10 cellular contexts compared by ENCODE assay signal in the genomic region with DNA sequence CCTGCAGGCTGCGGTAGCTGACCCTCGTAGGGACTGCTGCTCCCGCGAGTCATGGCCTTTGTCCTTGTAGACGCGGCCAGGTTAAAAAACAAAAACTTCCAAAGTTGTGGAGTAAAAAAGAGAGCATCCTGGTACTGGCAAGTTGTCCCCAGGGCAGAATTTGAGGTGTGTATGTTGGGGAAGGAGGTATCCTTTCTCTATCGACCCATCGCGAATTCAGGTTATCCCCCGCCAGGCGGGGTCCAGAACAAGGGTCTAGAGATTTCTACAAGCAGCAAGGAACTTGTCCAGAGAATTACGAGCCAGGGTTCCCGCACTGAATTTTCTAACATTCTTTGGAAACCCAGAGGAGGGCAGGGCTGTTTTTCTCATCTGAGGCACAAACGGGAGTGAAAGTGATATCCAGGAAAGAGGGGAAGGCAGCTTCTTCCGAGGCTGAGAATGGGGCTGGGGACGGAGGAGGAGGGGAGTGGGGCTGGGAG. TPM values are rescaled to one million over a fixed set of nuclear protein-coding genes. Genes with fewer than 3 reads are reported as not detected.
DNase-seq lines count a peak whose midpoint lies in the region; ATAC-seq, FAIRE-seq and TF ChIP-seq lines count a peak whose summit lies in the region.
"Had no signal": no experiment of that assay in that cellular context is flagged by ENCODE, and none has a peak within 500 bp of the region (broad histone marks: within the 10 kb centered on the region; RNA-seq: fewer than 3 reads in every experiment).

No MANE protein-coding gene starts in this region.

- no peak overlapping the region for H4K8ac ChIP-seq in H1 (ENCODE audit: extremely low read depth, insufficient read depth, low read length)

- no peak overlapping the region for H3K23ac ChIP-seq in H1 (ENCODE audit: insufficient read length)

- no peak overlapping the region for H3K14ac ChIP-seq in H1 (ENCODE audit: insufficient read length)

- FAIRE-seq in H1 (lab: Jason Lieb, UNC) (no peak), pancreas (lab: Jason Lieb, UNC) (no peak)

- H3K9me3 ChIP-seq in H1 (ENCODE audit: insufficient read depth in 2 of 2, low read depth in 1 of 2, low read length in 1 of 2) (no peaks in the 10 kb centered on the region), neural cell (ENCODE audit: low read length) (no peaks in the 10 kb centered on the region), pancreas (no peaks in the 10 kb centered on the region)

- H3K4ac ChIP-seq in H1 (replicated peaks; ENCODE audit: insufficient read length, low read depth, low read length), result no peak overlapping the region

- no peaks in the 10 kb centered on the region; the same call in 1 of the 2 replicates for H3K23me2 ChIP-seq in H1 (ENCODE audit: low read depth, low read length)

- DNase-seq in stimulated activated naive CD8-positive, alpha-beta T cell treated with anti-CD3 and anti-CD28 coated beads, Interleukin-15, amount 100 ng/mL, for 72 hours, result no peak
- no peak for DNase-seq in stimulated activated naive CD8-positive, alpha-beta T cell treated with anti-CD3 and anti-CD28 coated beads, Interleukin-15, Interleukin-2, amounts not matched to agents 100 U/mL and 50 U/mL, for 24 hours
- DNase-seq in H1 (ENCODE audit: low read depth in 1 of 2, low spot score in 2 of 2), result no peak
- no peak for DNase-seq in cerebellar cortex (ENCODE audit: low spot score)
- no peak for DNase-seq in RPMI8226
- DNase-seq in pancreas, result no peak
- DNase-seq: activated CD4-positive, alpha-beta T cell treated with anti-CD3 and anti-CD28 coated beads, Interleukin-2, amount 50 U/mL, for 4 hours had no signal

- no peak overlapping the region for H3K18ac ChIP-seq in H1 (ENCODE audit: extremely low read depth, low read length)

- H3K79me2 ChIP-seq in H1 (ENCODE audit: control insufficient read depth in 1 of 2, insufficient read depth in 2 of 2, low read length in 2 of 2), result no peaks in the 10 kb centered on the region
- no peaks in the 10 kb centered on the region for H3K79me2 ChIP-seq in neural cell (replicated peaks; ENCODE audit: insufficient read depth, low read length)

- H2AFZ ChIP-seq in H1 (ENCODE audit: low read length) (no peak overlapping the region), neural cell (ENCODE audit: low read depth, low read length) (no peak overlapping the region)

- H3K36me3 ChIP-seq in H1 (ENCODE audit: control insufficient read depth in 2 of 4, insufficient read depth in 4 of 4, low read length in 3 of 4) (no peaks in the 10 kb centered on the region), neural cell (ENCODE audit: insufficient read depth, low read length) (no peaks in the 10 kb centered on the region), pancreas (no peaks in the 10 kb centered on the region)

- peaks cover 22% of the 10 kb centered on the region for H3K4me1 Mint-ChIP-seq in stimulated activated naive CD8-positive, alpha-beta T cell treated with anti-CD3 and anti-CD28 coated beads, Interleukin-15, amount 100 ng/mL, for 72 hours

- TF ChIP-seq CTCF in H1 (IDR thresholded peaks at IDR 0.05; ENCODE audit: control extremely low read depth in 1 of 3, insufficient read depth in 1 of 3, low read depth in 1 of 3, low read length in 3 of 3) (no peak), neural cell (IDR thresholded peaks at IDR 0.05; ENCODE audit: poor library complexity, severe bottlenecking) (no peak), pancreas (IDR thresholded peaks at IDR 0.05) (no peak)

- H4K91ac ChIP-seq in H1 (replicated peaks; ENCODE audit: insufficient read length, low read length), result no peak overlapping the region

- H4K5ac ChIP-seq in H1 (ENCODE audit: insufficient read length, low read depth, low read length), result no peak overlapping the region

- H4K20me1 ChIP-seq in H1 (replicated peaks in 1 of 2; ENCODE audit: control insufficient read depth in 1 of 2, insufficient read depth in 2 of 2, low read length in 2 of 2) (peaks cover 11 to 14% of the 10 kb centered on the region in 2 experiments), neural cell (ENCODE audit: insufficient read depth) (no peaks in the 10 kb centered on the region)

- H3K27me3 Mint-ChIP-seq in stimulated activated naive CD8-positive, alpha-beta T cell treated with anti-CD3 and anti-CD28 coated beads, Interleukin-15, amount 100 ng/mL, for 72 hours, result peaks cover 97% of the 10 kb centered on the region

- H3K9me2 ChIP-seq in neural cell (ENCODE audit: insufficient read depth, low read length), result no peaks in the 10 kb centered on the region

- H2BK20ac ChIP-seq in H1 (ENCODE audit: low read length), result 0 out of 2 replicates have a peak overlapping the region, but pooled peaks have one; percentile 21

- TF ChIP-seq RAD21 in H1 (IDR thresholded peaks at IDR 0.05 in 1 of 2, conservative IDR thresholded peaks at IDR 0.05 in 1 of 2; ENCODE audit: low read depth in 2 of 2, low read length in 2 of 2) (no peak), neural cell (conservative IDR thresholded peaks at IDR 0.05) (no peak)

- H3K4me1 ChIP-seq in H1 (replicated peaks in 1 of 4; ENCODE audit: control insufficient read depth in 3 of 4, insufficient read depth in 4 of 4, low read length in 3 of 4) (peaks cover 4 to 35% (median 16%) of the 10 kb centered on the region in 4 experiments), pancreas (peaks cover 0 to 3% (median 0%) of the 10 kb centered on the region in 3 donors)

- no peaks in the 10 kb centered on the region for H3F3A ChIP-seq in neural cell (ENCODE audit: insufficient read depth, low read length, poor library complexity, severe bottlenecking)

- no peak overlapping the region for H2BK5ac ChIP-seq in H1 (ENCODE audit: low read depth, low read length)

- H3K9ac ChIP-seq in H1 (replicated peaks in 1 of 4; ENCODE audit: extremely low read depth in 1 of 4, low read depth in 3 of 4, low read length in 3 of 4), result no peak overlapping the region
- no peak overlapping the region for H3K9ac ChIP-seq in neural cell (ENCODE audit: low read length)

- CTCF ChIA-PET in H1 (lab: Charles Lee; ENCODE audit: partially characterized antibody), result interaction anchor here (0.6 to 2.5 kb wide), 7 partner anchors 12 to 1177 kb away, joined by 3 to 8 read pairs (median 3); a partner anchor contains a TSS

- no peaks in the 10 kb centered on the region for H3K79me1 ChIP-seq in H1 (ENCODE audit: low read depth, low read length)

- H3K27ac Mint-ChIP-seq in stimulated activated naive CD8-positive, alpha-beta T cell treated with anti-CD3 and anti-CD28 coated beads, Interleukin-15, amount 100 ng/mL, for 72 hours, result peak overlapping the region in 1 of 2 donors; percentile 34

- H3K4me3 Mint-ChIP-seq in stimulated activated naive CD8-positive, alpha-beta T cell treated with anti-CD3 and anti-CD28 coated beads, Interleukin-15, amount 100 ng/mL, for 72 hours, result peak overlapping the region; percentile 23 to 29

- H2BK15ac ChIP-seq in H1 (ENCODE audit: low read length), result no peak overlapping the region

- H3K4me3 ChIP-seq in H1 (ENCODE audit: extremely low read depth in 1 of 4, insufficient read depth in 2 of 4, low read depth in 3 of 4, low read length in 4 of 4) (peak overlapping the region in 3 of 4 experiments; percentile 31 to 54 (median 38); a peak in 5 of 8 replicates), neural cell (ENCODE audit: low read length) (peak overlapping the region; percentile 51), pancreas (peak overlapping the region in 1 of 4 donors; percentile 33)

- H3K9me3 Mint-ChIP-seq in stimulated activated naive CD8-positive, alpha-beta T cell treated with anti-CD3 and anti-CD28 coated beads, Interleukin-15, amount 100 ng/mL, for 72 hours, result no peaks in the 10 kb centered on the region

- peak overlapping the region; percentile 80 for H2BK12ac ChIP-seq in H1 (ENCODE audit: low read depth, low read length)

- no peak for ATAC-seq in stimulated activated naive CD8-positive, alpha-beta T cell treated with anti-CD3 and anti-CD28 coated beads, Interleukin-15, amount 100 ng/mL, for 72 hours
- ATAC-seq in stimulated activated naive CD8-positive, alpha-beta T cell treated with anti-CD3 and anti-CD28 coated beads, Interleukin-15, Interleukin-2, amounts not matched to agents 100 U/mL and 50 U/mL, for 24 hours, result no peak
- ATAC-seq in GM19324 (IDR thresholded peaks at IDR 0.05; ENCODE audit: low FRiP score, unreplicated experiment) (no peak), pancreas (no peak)

- 2% methylated on average over 14 of the region's 16 CpGs; no CpG with 5 or more reads in 1 of the 2 experiments for WGBS in H1 (ENCODE audit: extremely low coverage in 1 of 2, insufficient coverage in 1 of 2, insufficient read length in 1 of 2, insufficient replicate concordance in 2 of 2, low coverage in 1 of 2, low lambda C conversion rate in 2 of 2, missing lambda C conversion rate in 1 of 2), 2 experiments
- 10 to 11% methylated on average over 16 of the region's 16 CpGs for WGBS in pancreas, 2 donors

- H3K56ac ChIP-seq in H1 (replicated peaks; ENCODE audit: insufficient read length, low read depth, low read length), result no peak overlapping the region

- intact Hi-C loops in pancreas (cut with DNase I), result loop anchor here in 2 of 3 donors (5.0 to 10.0 kb wide), 3 partner anchors 1085 to 1250 kb away; no protein-coding TSS in a partner anchor

- TF ChIP-seq EP300 in H1 (IDR thresholded peaks at IDR 0.05; ENCODE audit: borderline replicate concordance in 1 of 2, low read depth in 2 of 2, low read length in 2 of 2) (no peak), neural cell (conservative IDR thresholded peaks at IDR 0.05; ENCODE audit: poor library complexity, severe bottlenecking) (no peak)

- H3K4me2 ChIP-seq in H1 (ENCODE audit: insufficient read depth in 1 of 2, low read depth in 2 of 2, low read length in 2 of 2) (peak overlapping the region; percentile 56 to 71), neural cell (ENCODE audit: low read length) (no peak overlapping the region)

- H2AK5ac ChIP-seq in H1 (ENCODE audit: low read depth, low read length), result no peak overlapping the region

- H2BK120ac ChIP-seq in H1 (replicated peaks; ENCODE audit: low read depth, low read length), result no peak overlapping the region

- H3K27ac ChIP-seq in H1 (ENCODE audit: low read depth, low read length) (no peak overlapping the region), neural cell (ENCODE audit: low read length) (no peak overlapping the region), pancreas (no peak overlapping the region)
- H3K27ac ChIP-seq: cardiac muscle cell had no signal

- no peak for TF ChIP-seq POLR2A in H1 (IDR thresholded peaks at IDR 0.05; ENCODE audit: control extremely low read depth in 1 of 2, low read depth in 2 of 2, low read length in 2 of 2)

- H3K27me3 ChIP-seq in H1 (replicated peaks in 1 of 4; ENCODE audit: control insufficient read depth in 3 of 4, extremely low read depth in 1 of 4, insufficient read depth in 3 of 4, low read length in 3 of 4) (peaks cover 72 to 91% (median 88%) of the 10 kb centered on the region in 4 experiments), neural cell (ENCODE audit: insufficient read depth, low read depth, low read length) (peaks cover 99% of the 10 kb centered on the region), pancreas (peaks cover 0 to 75% (median 19%) of the 10 kb centered on the region in 4 donors)

- POLR2A ChIA-PET in H1 (lab: Charles Lee; ENCODE audit: partially characterized antibody), result no interaction called here

RNA-seq across cellular contexts. Expression of a gene that starts 16.3 kb away (rescaled TPM):
- total RNA-seq in H1 (2021; fragmentation: NEBNext Ultra II Directional; extraction: Animal tissue kit (Norgen Biotek cat#: 25700)), result 0.29 and 1.0 TPM in 2 replicates
- polyA plus RNA-seq in H1 (2011; rRNA removed) (0.09 TPM in 2 replicates), neural cell (not detected in 2 replicates), pancreas (1 to 10 TPM; 1.7 to 4.6 TPM)
- 0.09 TPM for polyA plus RNA-seq in H1 (2011; cell fraction: cytosol; rRNA removed)
- polyA plus RNA-seq in H1 (2011; cell fraction: nucleus; rRNA removed), result 0.20 TPM
- 0.12 to 0.38 TPM (median 0.24 TPM) in 4 replicates for polyA plus RNA-seq in H1 (2012, experiment 1 of 2)
- 0.18 TPM for polyA plus RNA-seq in H1 (2012, experiment 2 of 2)
- 0.30 TPM for polyA plus RNA-seq in H1 (2013, experiment 1 of 2)
- 0.13 TPM for polyA plus RNA-seq in H1 (2013, experiment 2 of 2)
- 0.09 TPM in 1 of 2 replicates, not detected in the other for polyA minus RNA-seq in H1 (2011; rRNA and poly(A)+ RNA removed)
- polyA minus RNA-seq in H1 (2011; cell fraction: cytosol; rRNA and poly(A)+ RNA removed), result 0.73 TPM
- 0.50 TPM for polyA minus RNA-seq in H1 (2011; cell fraction: nucleus; rRNA and poly(A)+ RNA removed)
- polyA minus RNA-seq in neural cell, result 0.24 TPM in 1 of 2 replicates, not detected in the other
- total RNA-seq in pancreas, result 1 to 10 TPM in 5 of 6 donors, under 1 TPM in 1; 0.60 to 3.9 (median 1.6) TPM
